In the genomic region with DNA sequence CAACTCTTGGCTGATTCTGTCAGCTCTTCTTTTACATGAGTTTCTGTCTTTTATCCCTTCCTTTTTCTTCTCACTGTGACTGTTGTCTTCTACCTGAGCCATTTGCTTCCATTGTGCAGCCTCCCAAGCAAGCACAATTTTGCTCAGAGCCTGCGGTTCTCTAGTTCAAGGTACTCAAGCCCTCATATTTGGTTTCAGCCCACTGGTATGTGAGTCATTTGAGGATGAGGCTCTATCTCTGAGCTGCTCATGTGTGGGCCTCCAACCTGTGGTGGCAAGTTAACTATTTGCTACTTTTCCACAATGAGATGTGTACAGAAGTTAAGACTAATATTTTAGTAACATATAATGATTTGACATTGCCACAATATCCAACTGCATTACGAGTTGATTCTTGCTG, we compare ENCODE assay signal across 13 cellular contexts.
DNase-seq lines count a peak whose midpoint lies in the region; ATAC-seq and TF ChIP-seq lines count a peak whose summit lies in the region.
"Had no signal": no experiment of that assay in that cellular context is flagged by ENCODE, and none has a peak within 500 bp of the region (broad histone marks: within the 10 kb centered on the region; RNA-seq: fewer than 3 reads in every experiment).

No MANE protein-coding gene starts in this region.

- DNase-seq in Calu3 = no peak
- DNase-seq in superior temporal gyrus (ENCODE audit: extremely low spot score) = no peak
- DNase-seq in mesendoderm = no peak
- DNase-seq in KG1 (lab: John Stamatoyannopoulos, UW) = no peak
- DNase-seq in WERI-Rb-1 = no peak
- DNase-seq: central memory CD4-positive, alpha-beta T cell; glutamatergic neuron; NCI-H2171 treated with DMSO at 0.1 percent for 48 hours had no signal

- H3K4me3 ChIP-seq in OCI-LY3 (ENCODE audit: low read length) (no peak overlapping the region), mesendoderm (ENCODE audit: low read length) (no peak overlapping the region), WERI-Rb-1 (ENCODE audit: low read depth, low read length) (no peak overlapping the region)
- H3K4me3 ChIP-seq: BLaER1 had no signal

- H3K79me2 ChIP-seq in OCI-LY3 (ENCODE audit: low read length) (no peaks in the 10 kb centered on the region), mesendoderm (ENCODE audit: control insufficient read depth, insufficient read depth, low read length) (no peaks in the 10 kb centered on the region)

- H3K9me3 Mint-ChIP-seq in Calu3 (ENCODE audit: low read depth, unreplicated experiment) = no peaks in the 10 kb centered on the region

- H3K4me1 ChIP-seq in OCI-LY3 (ENCODE audit: low read length) = peaks cover 22% of the 10 kb centered on the region
- no peaks in the 10 kb centered on the region for H3K4me1 ChIP-seq in mesendoderm (ENCODE audit: control insufficient read depth, low read depth, low read length)

- no peak overlapping the region for H2AFZ ChIP-seq in OCI-LY3 (ENCODE audit: low read depth, low read length)

- H3K18ac ChIP-seq in mesendoderm (ENCODE audit: low read length) = no peak overlapping the region

- no peak overlapping the region for H4K5ac ChIP-seq in mesendoderm (ENCODE audit: low read length)

- H3K9me3 ChIP-seq in OCI-LY3 (ENCODE audit: insufficient read depth, low read length) (no peaks in the 10 kb centered on the region), WERI-Rb-1 (ENCODE audit: severe bottlenecking) (no peaks in the 10 kb centered on the region)
- H3K9me3 ChIP-seq: BLaER1 had no signal

- H3K56ac ChIP-seq in mesendoderm (ENCODE audit: low read length) = no peak overlapping the region

- no peak overlapping the region for H2AK5ac ChIP-seq in mesendoderm (ENCODE audit: low read length)

- no peaks in the 10 kb centered on the region for H3K27me3 Mint-ChIP-seq in Calu3 (ENCODE audit: unreplicated experiment)

- no peak overlapping the region for H3K4me3 Mint-ChIP-seq in Calu3 (ENCODE audit: low read depth, unreplicated experiment)

- no peak overlapping the region for H4K8ac ChIP-seq in mesendoderm (ENCODE audit: low read depth, low read length)

- H2BK120ac ChIP-seq in mesendoderm (ENCODE audit: low read depth, low read length) = no peak overlapping the region

- no peaks in the 10 kb centered on the region for H4K20me1 ChIP-seq in OCI-LY3 (ENCODE audit: insufficient read depth, low read length)
- H4K20me1 ChIP-seq: BLaER1 had no signal

- no peak overlapping the region for H3K4ac ChIP-seq in mesendoderm (ENCODE audit: low read depth, low read length)

- H3K27me3 ChIP-seq in OCI-LY3 (ENCODE audit: low read depth, low read length) (no peaks in the 10 kb centered on the region), mesendoderm (ENCODE audit: insufficient read depth, low read length, poor library complexity) (no peaks in the 10 kb centered on the region), WERI-Rb-1 (ENCODE audit: insufficient read depth, low read depth, severe bottlenecking) (no peaks in the 10 kb centered on the region)
- H3K27me3 ChIP-seq: BLaER1 had no signal

- peaks cover 6% of the 10 kb centered on the region for H3K36me3 Mint-ChIP-seq in Calu3 (ENCODE audit: insufficient read depth, unreplicated experiment)

- H3K9ac ChIP-seq in OCI-LY3 (ENCODE audit: low read length) = no peak overlapping the region
- no peak overlapping the region for H3K9ac ChIP-seq in mesendoderm (ENCODE audit: low read length)
- H3K9ac ChIP-seq: BLaER1 had no signal

- no peak for TF ChIP-seq CTCF in Calu3 (IDR thresholded peaks at IDR 0.05; ENCODE audit: unreplicated experiment)
- TF ChIP-seq CTCF in OCI-LY3 (IDR thresholded peaks at IDR 0.05; ENCODE audit: low read depth, low read length) = no peak
- TF ChIP-seq CTCF in WERI-Rb-1 (IDR thresholded peaks at IDR 0.05; ENCODE audit: low read depth, low read length) = no peak

- H3K4me1 Mint-ChIP-seq in Calu3 (ENCODE audit: low read depth, unreplicated experiment) = peaks cover 9% of the 10 kb centered on the region

- H3K27ac ChIP-seq in OCI-LY3 (ENCODE audit: low read length) = no peak overlapping the region
- H3K27ac ChIP-seq in mesendoderm (ENCODE audit: low read depth, low read length) = no peak overlapping the region
- H3K27ac ChIP-seq in WERI-Rb-1 = no peak overlapping the region
- H3K27ac ChIP-seq: BLaER1 had no signal

- H3K27ac Mint-ChIP-seq in Calu3 (ENCODE audit: unreplicated experiment) = peak overlapping the region; percentile 3

- H3K4me2 ChIP-seq in OCI-LY3 (ENCODE audit: low read length) (peak overlapping the region; percentile 32), mesendoderm (ENCODE audit: low read length) (no peak overlapping the region)
- H3K4me2 ChIP-seq: BLaER1 had no signal

- no peak overlapping the region for H3K23ac ChIP-seq in mesendoderm (ENCODE audit: low read length)

- ATAC-seq in GM19025 (IDR thresholded peaks at IDR 0.05; ENCODE audit: low read depth, unreplicated experiment) (peak; percentile 76), HG02798 (IDR thresholded peaks at IDR 0.05; ENCODE audit: poor library complexity, unreplicated experiment) (peak; percentile 89)
- ATAC-seq: SK-N-SH treated with all-trans-retinoic acid at 6 μM for 48 hours had no signal

- no peak overlapping the region for H2BK5ac ChIP-seq in mesendoderm (ENCODE audit: low read length)

- peaks cover 2% of the 10 kb centered on the region for H3K79me1 ChIP-seq in mesendoderm (ENCODE audit: low read length)

- H3K36me3 ChIP-seq in OCI-LY3 (replicated peaks; ENCODE audit: low read depth, low read length) = no peaks in the 10 kb centered on the region
- H3K36me3 ChIP-seq in mesendoderm (ENCODE audit: control insufficient read depth, insufficient read depth, low read length) = peaks cover 3% of the 10 kb centered on the region
- peaks cover 39% of the 10 kb centered on the region for H3K36me3 ChIP-seq in WERI-Rb-1

- no TSS peak for BruUV-seq in Calu3 (replicated peaks; lab: Mats Ljungman, UMichigan)

- intact Hi-C loops in Calu3 (cut with micrococcal nuclease; ENCODE audit: unreplicated experiment) = no loop called here

- no peak overlapping the region for H2BK15ac ChIP-seq in mesendoderm (replicated peaks; ENCODE audit: low read depth)

- no CpG with 5 or more reads among the region's 2 CpGs for WGBS in mesendoderm (ENCODE audit: extremely low coverage, insufficient coverage, low lambda C conversion rate)

- CTCF ChIA-PET in Calu3 (lab: Charles Lee) = no interaction called here
